8 cellular contexts compared by ENCODE assay signal in genomic region chr22:29270475-29271271, GRCh38. TPM values are rescaled to one million over a fixed set of nuclear protein-coding genes. Genes with fewer than 3 reads are reported as not detected.
DNase-seq lines count a peak whose midpoint lies in the region; ATAC-seq and TF ChIP-seq lines count a peak whose summit lies in the region.

No MANE protein-coding gene starts in this region.

- POLR2A ChIA-PET in activated B cell treated with CpG ODN at 0.5 μM for 24 hours (lab: Charles Lee), result interaction anchor here (0.7 to 1.1 kb wide), 3 partner anchors 41 to 1699 kb away, joined by 3 read pairs; no protein-coding TSS in a partner anchor

- intact Hi-C loops in activated B cell treated with CpG ODN at 0.5 μM for 24 hours (cut with micrococcal nuclease), result loop anchor here (2.0 kb wide), 1 partner anchor 18 kb away; no protein-coding TSS in a partner anchor

- H3K4me3 ChIP-seq in iPS-11a (ENCODE audit: low read depth, low read length), result peak overlapping the region; percentile 1

- H3K4me3 Mint-ChIP-seq in activated T-cell treated with anti-CD3 and anti-CD28 coated beads, Interleukin-2, amount 50 U/mL, for 24 hours, result peak overlapping the region; percentile 94
- peak overlapping the region; percentile 96 for H3K4me3 Mint-ChIP-seq in activated B cell treated with CpG ODN at 0.5 μM for 24 hours

- H3K9me3 Mint-ChIP-seq in activated T-cell treated with anti-CD3 and anti-CD28 coated beads, Interleukin-2, amount 50 U/mL, for 24 hours, result no peaks in the 10 kb centered on the region
- H3K9me3 Mint-ChIP-seq in activated B cell treated with CpG ODN at 0.5 μM for 24 hours, result no peaks in the 10 kb centered on the region

- CTCF ChIA-PET in activated B cell treated with CpG ODN at 0.5 μM for 24 hours (lab: Charles Lee), result no interaction called here

- no peaks in the 10 kb centered on the region for H3K27me3 Mint-ChIP-seq in activated T-cell treated with anti-CD3 and anti-CD28 coated beads, Interleukin-2, amount 50 U/mL, for 24 hours
- no peaks in the 10 kb centered on the region for H3K27me3 Mint-ChIP-seq in activated B cell treated with CpG ODN at 0.5 μM for 24 hours

- H3K4me1 Mint-ChIP-seq in activated T-cell treated with anti-CD3 and anti-CD28 coated beads, Interleukin-2, amount 50 U/mL, for 24 hours (ENCODE audit: low read depth), result peaks cover 70% of the 10 kb centered on the region
- peaks cover 81% of the 10 kb centered on the region for H3K4me1 Mint-ChIP-seq in activated B cell treated with CpG ODN at 0.5 μM for 24 hours

- no peak for TF ChIP-seq CTCF in activated B cell treated with CpG ODN at 0.5 μM for 24 hours (IDR thresholded peaks at IDR 0.05)

- ATAC-seq in activated B cell treated with CpG ODN at 0.5 μM for 24 hours (ENCODE audit: low read depth), result no peak
- ATAC-seq in stimulated activated naive CD8-positive, alpha-beta T cell treated with anti-CD3 and anti-CD28 coated beads, Interleukin-15, Interleukin-2, amounts not matched to agents 100 U/mL and 50 U/mL, for 24 hours, result peak; percentile 6
- no peak for ATAC-seq in HG03469 (IDR thresholded peaks at IDR 0.05; ENCODE audit: unreplicated experiment)
- no peak for ATAC-seq in GM18867 (IDR thresholded peaks at IDR 0.05; ENCODE audit: unreplicated experiment)

- peak overlapping the region; percentile 100 for H3K27ac Mint-ChIP-seq in activated T-cell treated with anti-CD3 and anti-CD28 coated beads, Interleukin-2, amount 50 U/mL, for 24 hours
- H3K27ac Mint-ChIP-seq in activated B cell treated with CpG ODN at 0.5 μM for 24 hours, result peak overlapping the region; percentile 13

- H3K36me3 Mint-ChIP-seq in activated T-cell treated with anti-CD3 and anti-CD28 coated beads, Interleukin-2, amount 50 U/mL, for 24 hours (ENCODE audit: low read depth), result peaks cover 94% of the 10 kb centered on the region
- H3K36me3 Mint-ChIP-seq in activated B cell treated with CpG ODN at 0.5 μM for 24 hours (ENCODE audit: low read depth), result peaks cover 74% of the 10 kb centered on the region

- peak; percentile 23 for DNase-seq in activated T-cell treated with anti-CD3 and anti-CD28 coated beads, Interleukin-2, amount 50 U/mL, for 24 hours
- no peak for DNase-seq in activated T-cell treated with anti-CD3 and anti-CD28 coated beads, Interleukin-2, amount 50 U/mL, for 48 hours
- DNase-seq in activated B cell treated with CpG ODN at 0.5 μM for 24 hours (no peak), COR-L47 (lab: John Stamatoyannopoulos, UW) (no peak)
- DNase-seq in stimulated activated naive CD8-positive, alpha-beta T cell treated with anti-CD3 and anti-CD28 coated beads, Interleukin-15, Interleukin-2, amounts not matched to agents 100 U/mL and 50 U/mL, for 24 hours, result no peak

RNA-seq across cellular contexts. Expression of gene EWSR1, which starts 2.6 kb away (rescaled TPM):
- 347 and 382 TPM in 2 replicates for total RNA-seq in activated B cell treated with CpG ODN at 0.5 μM for 24 hours

RNA-seq across cellular contexts. Expression of gene RHBDD3, which starts 2.9 kb away (rescaled TPM):
- 17.7 and 17.9 TPM in 2 replicates for total RNA-seq in activated B cell treated with CpG ODN at 0.5 μM for 24 hours

RNA-seq across cellular contexts. Expression of gene GAS2L1, which starts 35.8 kb away (rescaled TPM):
- total RNA-seq in activated B cell treated with CpG ODN at 0.5 μM for 24 hours, result not detected in 2 replicates

RNA-seq across cellular contexts. Expression of gene RASL10A, which starts 44.8 kb away (rescaled TPM):
- total RNA-seq in activated B cell treated with CpG ODN at 0.5 μM for 24 hours, result 0.98 and 1.0 TPM in 2 replicates
